20 cellular contexts compared by ENCODE assay signal in genomic region chr7:88037050-88037449, GRCh38.
DNase-seq lines count a peak whose midpoint lies in the region; ATAC-seq, FAIRE-seq and TF ChIP-seq lines count a peak whose summit lies in the region.
"Had no signal": no experiment of that assay in that cellular context is flagged by ENCODE, and none has a peak within 500 bp of the region (broad histone marks: within the 10 kb centered on the region; RNA-seq: fewer than 3 reads in every experiment).

No MANE protein-coding gene starts in this region.

- H3K9me3 Mint-ChIP-seq in glutamatergic neuron (ENCODE audit: unreplicated experiment), result peaks cover 4% of the 10 kb centered on the region
- H3K9me3 Mint-ChIP-seq in osteocyte (ENCODE audit: unreplicated experiment), result no peaks in the 10 kb centered on the region

- H3K36me3 Mint-ChIP-seq in glutamatergic neuron (ENCODE audit: unreplicated experiment), result peaks cover 14% of the 10 kb centered on the region
- no peaks in the 10 kb centered on the region for H3K36me3 Mint-ChIP-seq in osteocyte (ENCODE audit: unreplicated experiment)

- ATAC-seq in SK-N-SH treated with all-trans-retinoic acid at 6 μM for 48 hours (no peak; the same call in 2 of the 3 replicates), GM21367 (IDR thresholded peaks at IDR 0.05; ENCODE audit: unreplicated experiment) (no peak)
- ATAC-seq: A549; CD8-positive, alpha-beta T cell had no signal

- peak; percentile 11 for FAIRE-seq in RCC 7860 (lab: Jason Lieb, UNC)
- FAIRE-seq: A549, D721Med, G401.6, GM12891 had no signal

- peaks cover 5% of the 10 kb centered on the region for H3K27me3 Mint-ChIP-seq in glutamatergic neuron (ENCODE audit: unreplicated experiment)
- no peaks in the 10 kb centered on the region for H3K27me3 Mint-ChIP-seq in osteocyte (ENCODE audit: unreplicated experiment)
- H3K27me3 Mint-ChIP-seq: B cell; CD4-positive, alpha-beta T cell had no signal

- H3K4me3 Mint-ChIP-seq in glutamatergic neuron (ENCODE audit: unreplicated experiment) (peak overlapping the region; percentile 44), osteocyte (ENCODE audit: unreplicated experiment) (no peak overlapping the region)
- H3K4me3 Mint-ChIP-seq: B cell; CD4-positive, alpha-beta T cell; CD8-positive, alpha-beta T cell had no signal

- TF ChIP-seq CTCF in glutamatergic neuron (IDR thresholded peaks at IDR 0.05; ENCODE audit: partially characterized antibody, unreplicated experiment) (no peak), osteocyte (IDR thresholded peaks at IDR 0.05) (no peak)

- no peak overlapping the region for H3K27ac Mint-ChIP-seq in glutamatergic neuron (ENCODE audit: unreplicated experiment)
- no peak overlapping the region for H3K27ac Mint-ChIP-seq in osteocyte (ENCODE audit: unreplicated experiment)
- H3K27ac Mint-ChIP-seq: B cell; CD4-positive, alpha-beta T cell; CD8-positive, alpha-beta T cell had no signal

- no peak for DNase-seq in RCC 7860 (ENCODE audit: low spot score)
- no peak for DNase-seq in glutamatergic neuron
- DNase-seq in stimulated activated CD4-positive, alpha-beta T cell treated with anti-CD3 and anti-CD28 coated beads, Interleukin-2, amount 100 ng/mL, for 24 hours, result no peak
- DNase-seq in osteocyte (ENCODE audit: extremely low spot score, unreplicated experiment), result no peak
- DNase-seq in NCI-H82 treated with DMSO at 0.1 percent for 48 hours (lab: John Stamatoyannopoulos, UW; ENCODE audit: unreplicated experiment), result no peak
- DNase-seq: 8988T; AML-193; Caco-2; Calu3; CD4-positive, alpha-beta T cell; CD8-positive, alpha-beta T cell; DMS79 treated with DMSO at 0.1 percent for 48 hours; GF-D8 had no signal

- H3K4me1 Mint-ChIP-seq in glutamatergic neuron (ENCODE audit: low read depth, unreplicated experiment), result peaks cover 15% of the 10 kb centered on the region
- H3K4me1 Mint-ChIP-seq in osteocyte (ENCODE audit: unreplicated experiment), result peaks cover 2% of the 10 kb centered on the region
- H3K4me1 Mint-ChIP-seq: B cell had no signal

TF ChIP-seq in SK-N-SH treated with all-trans-retinoic acid at 6 μM for 48 hours, 23 proteins besides CTCF, POLR2A, EP300 and RAD21 (continues in another document):
- TF ChIP-seq ZFP3 (CRISPR knock-in tag; IDR thresholded peaks at IDR 0.05) (no peak), RARB (CRISPR knock-in tag; IDR thresholded peaks at IDR 0.05) (no peak), ZNF565 (CRISPR knock-in tag; conservative IDR thresholded peaks at IDR 0.05; ENCODE audit: low read depth) (no peak), OSR1 (CRISPR knock-in tag; IDR thresholded peaks at IDR 0.05) (no peak), TOX (CRISPR knock-in tag; IDR thresholded peaks at IDR 0.05; ENCODE audit: borderline replicate concordance) (no peak), GLIS3 (CRISPR knock-in tag; IDR thresholded peaks at IDR 0.05) (no peak), ZNF8 (CRISPR knock-in tag; IDR thresholded peaks at IDR 0.05) (no peak), PPARA (CRISPR knock-in tag; IDR thresholded peaks at IDR 0.05; ENCODE audit: borderline replicate concordance) (no peak), SNAI2 (CRISPR knock-in tag; IDR thresholded peaks at IDR 0.05) (peak; percentile 18; the same call in 1 of the 2 replicates), ZNF70 (CRISPR knock-in tag; IDR thresholded peaks at IDR 0.05) (no peak), ZC3H10 (CRISPR knock-in tag; IDR thresholded peaks at IDR 0.05) (no peak), ESRRG (CRISPR knock-in tag; IDR thresholded peaks at IDR 0.05) (0 out of 2 replicates have a peak, but pooled peaks have one; percentile 65), ZFP30 (CRISPR knock-in tag; IDR thresholded peaks at IDR 0.05) (no peak), TSHZ2 (CRISPR knock-in tag; IDR thresholded peaks at IDR 0.05) (peak; percentile 87; the same call in 1 of the 2 replicates), BACH2 (CRISPR knock-in tag; IDR thresholded peaks at IDR 0.05; ENCODE audit: borderline replicate concordance) (no peak), ISL1 (CRISPR knock-in tag; IDR thresholded peaks at IDR 0.05) (peak; percentile 91), ARNTL (CRISPR knock-in tag; IDR thresholded peaks at IDR 0.05; ENCODE audit: borderline replicate concordance, low read depth) (no peak), TCF4 (CRISPR knock-in tag; IDR thresholded peaks at IDR 0.05; ENCODE audit: borderline replicate concordance) (peak; percentile 97), CREB5 (CRISPR knock-in tag; IDR thresholded peaks at IDR 0.05; ENCODE audit: low read depth) (peak; percentile 80), CSDC2 (CRISPR knock-in tag; IDR thresholded peaks at IDR 0.05) (no peak)
- TF ChIP-seq, protein P1, sequence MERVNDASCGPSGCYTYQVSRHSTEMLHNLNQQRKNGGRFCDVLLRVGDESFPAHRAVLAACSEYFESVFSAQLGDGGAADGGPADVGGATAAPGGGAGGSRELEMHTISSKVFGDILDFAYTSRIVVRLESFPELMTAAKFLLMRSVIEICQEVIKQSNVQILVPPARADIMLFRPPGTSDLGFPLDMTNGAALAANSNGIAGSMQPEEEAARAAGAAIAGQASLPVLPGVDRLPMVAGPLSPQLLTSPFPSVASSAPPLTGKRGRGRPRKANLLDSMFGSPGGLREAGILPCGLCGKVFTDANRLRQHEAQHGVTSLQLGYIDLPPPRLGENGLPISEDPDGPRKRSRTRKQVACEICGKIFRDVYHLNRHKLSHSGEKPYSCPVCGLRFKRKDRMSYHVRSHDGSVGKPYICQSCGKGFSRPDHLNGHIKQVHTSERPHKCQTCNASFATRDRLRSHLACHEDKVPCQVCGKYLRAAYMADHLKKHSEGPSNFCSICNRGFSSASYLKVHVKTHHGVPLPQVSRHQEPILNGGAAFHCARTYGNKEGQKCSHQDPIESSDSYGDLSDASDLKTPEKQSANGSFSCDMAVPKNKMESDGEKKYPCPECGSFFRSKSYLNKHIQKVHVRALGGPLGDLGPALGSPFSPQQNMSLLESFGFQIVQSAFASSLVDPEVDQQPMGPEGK (CRISPR knock-in tag; IDR thresholded peaks at IDR 0.05; ENCODE audit: borderline replicate concordance), result no peak
- TF ChIP-seq, protein P2, sequence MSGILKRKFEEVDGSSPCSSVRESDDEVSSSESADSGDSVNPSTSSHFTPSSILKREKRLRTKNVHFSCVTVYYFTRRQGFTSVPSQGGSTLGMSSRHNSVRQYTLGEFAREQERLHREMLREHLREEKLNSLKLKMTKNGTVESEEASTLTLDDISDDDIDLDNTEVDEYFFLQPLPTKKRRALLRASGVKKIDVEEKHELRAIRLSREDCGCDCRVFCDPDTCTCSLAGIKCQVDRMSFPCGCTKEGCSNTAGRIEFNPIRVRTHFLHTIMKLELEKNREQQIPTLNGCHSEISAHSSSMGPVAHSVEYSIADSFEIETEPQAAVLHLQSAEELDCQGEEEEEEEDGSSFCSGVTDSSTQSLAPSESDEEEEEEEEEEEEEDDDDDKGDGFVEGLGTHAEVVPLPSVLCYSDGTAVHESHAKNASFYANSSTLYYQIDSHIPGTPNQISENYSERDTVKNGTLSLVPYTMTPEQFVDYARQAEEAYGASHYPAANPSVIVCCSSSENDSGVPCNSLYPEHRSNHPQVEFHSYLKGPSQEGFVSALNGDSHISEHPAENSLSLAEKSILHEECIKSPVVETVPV (CRISPR knock-in tag; IDR thresholded peaks at IDR 0.05), result peak; percentile 92; the same call in 1 of the 2 replicates
